In genomic region chr11:112999518-112999917, GRCh38 we compare ENCODE assay signal across 1 cellular context.
TF ChIP-seq lines count a peak whose summit lies in the region.

No MANE protein-coding gene starts in this region.

TF ChIP-seq in SK-N-SH treated with all-trans-retinoic acid at 6 μM for 48 hours, 23 proteins besides CTCF, POLR2A, EP300 and RAD21 (continued from another document):
- TF ChIP-seq PATZ1 (CRISPR knock-in tag; IDR thresholded peaks at IDR 0.05; ENCODE audit: borderline replicate concordance) (no peak), OSR1 (CRISPR knock-in tag; IDR thresholded peaks at IDR 0.05) (no peak), ESRRG (CRISPR knock-in tag; IDR thresholded peaks at IDR 0.05) (no peak), ZNF70 (CRISPR knock-in tag; IDR thresholded peaks at IDR 0.05) (0 out of 2 replicates have a peak, but pooled peaks have one; percentile 8)
